12 cellular contexts compared by ENCODE assay signal in genomic region chr4:89661490-89661889, GRCh38.
DNase-seq lines count a peak whose midpoint lies in the region; ATAC-seq and TF ChIP-seq lines count a peak whose summit lies in the region.
"Had no signal": no experiment of that assay in that cellular context is flagged by ENCODE, and none has a peak within 500 bp of the region (broad histone marks: within the 10 kb centered on the region; RNA-seq: fewer than 3 reads in every experiment).

No MANE protein-coding gene starts in this region.

- ATAC-seq in IMR-90 (ENCODE audit: low read depth): peak; percentile 46; the same call in 1 of the 2 replicates
- no peak for ATAC-seq in HG03108 (IDR thresholded peaks at IDR 0.05; ENCODE audit: unreplicated experiment)
- ATAC-seq: activated T-cell treated with anti-CD3 and anti-CD28 coated beads, Interleukin-2, amount 50 U/mL, for 72 hours; Panc1 had no signal

- H2BK120ac ChIP-seq in IMR-90 (ENCODE audit: low read depth, low read length): no peak overlapping the region

- H4K8ac ChIP-seq in IMR-90 (ENCODE audit: low read depth in 2 of 2, low read length in 2 of 2): no peak overlapping the region

- no peaks in the 10 kb centered on the region for H3K9me1 ChIP-seq in IMR-90 (ENCODE audit: insufficient read depth, low read length)

- H3K79me1 ChIP-seq in IMR-90 (ENCODE audit: low read depth in 1 of 2, low read length in 2 of 2): no peaks in the 10 kb centered on the region

- no peak overlapping the region for H3K56ac ChIP-seq in IMR-90 (ENCODE audit: extremely low read depth, insufficient read depth, low read length)

- no peak overlapping the region for H3K23ac ChIP-seq in IMR-90 (ENCODE audit: low read depth, low read length)

- H4K91ac ChIP-seq in IMR-90 (ENCODE audit: insufficient read depth, low read depth, low read length): no peak overlapping the region

- no peak overlapping the region for H2BK5ac ChIP-seq in IMR-90 (ENCODE audit: low read depth, low read length, poor library complexity, severe bottlenecking)

- H2BK15ac ChIP-seq in IMR-90 (ENCODE audit: low read depth, low read length): no peak overlapping the region

- H3K36me3 ChIP-seq in IMR-90 (ENCODE audit: control insufficient read depth, insufficient read depth, low read length): no peaks in the 10 kb centered on the region

- no peaks in the 10 kb centered on the region for H4K20me1 ChIP-seq in IMR-90 (ENCODE audit: insufficient read depth, low read length)

- intact Hi-C loops in IMR-90 (cut with micrococcal nuclease): no loop called here

- no peak overlapping the region for H2AK5ac ChIP-seq in IMR-90 (ENCODE audit: low read depth, low read length)

- H2AFZ ChIP-seq in IMR-90 (replicated peaks; ENCODE audit: low read length, poor library complexity): no peak overlapping the region

- TF ChIP-seq POLR2A in IMR-90 (IDR thresholded peaks at IDR 0.05; ENCODE audit: low read depth, low read length): no peak

- no peak overlapping the region for H3K18ac ChIP-seq in IMR-90 (ENCODE audit: low read depth, low read length)

- H2BK20ac ChIP-seq in IMR-90 (ENCODE audit: low read depth, low read length): no peak overlapping the region

- no peaks in the 10 kb centered on the region for H3K9me3 ChIP-seq in IMR-90 (ENCODE audit: control insufficient read depth, insufficient read depth, low read length)

- BruUV-seq in IMR-90 (replicated peaks; lab: Mats Ljungman, UMichigan): no TSS peak

- no peak for TF ChIP-seq RAD21 in IMR-90 (IDR thresholded peaks at IDR 0.05; ENCODE audit: low read length)

- no peak overlapping the region; the same call in 1 of the 2 replicates for H3K4me2 ChIP-seq in IMR-90 (ENCODE audit: low read depth, low read length)

- no peak for TF ChIP-seq CTCF in AG09319 (IDR thresholded peaks at IDR 0.05; ENCODE audit: low read depth, low read length)
- TF ChIP-seq CTCF in IMR-90 (conservative IDR thresholded peaks at IDR 0.05; ENCODE audit: low read depth, low read length): no peak
- no peak for TF ChIP-seq CTCF in astrocyte of the cerebellum (IDR thresholded peaks at IDR 0.05; ENCODE audit: low read depth, low read length, missing control alignments)

- dilution Hi-C loops in IMR-90 (cut with HindIII; ENCODE audit: low sequenced_read_pairs, unreplicated experiment): no loop called here

- H4K5ac ChIP-seq in IMR-90 (ENCODE audit: low read depth, low read length): no peak overlapping the region

- peaks cover 2% of the 10 kb centered on the region; the same call in 1 of the 2 replicates for H3K27me3 ChIP-seq in IMR-90 (ENCODE audit: control insufficient read depth, insufficient read depth, low read length)

- DNase-seq in AG09319 (ENCODE audit: extremely low read depth, low read depth) (peak; percentile 8), IMR-90 (peak; percentile 38), astrocyte of the cerebellum (ENCODE audit: low read depth) (peak; percentile 20), iris pigment epithelial cell (ENCODE audit: low read depth) (peak; percentile 80), mesenteric fat pad (ENCODE audit: low spot score) (no peak), NCI-H345 (lab: John Stamatoyannopoulos, UW) (no peak)
- DNase-seq in activated CD4-positive, alpha-beta T cell treated with anti-CD3 and anti-CD28 coated beads, Interleukin-2, amount 50 U/mL, for 4 hours: no peak
- DNase-seq: activated CD4-positive, CD25-positive, alpha-beta regulatory T cell; activated T-cell treated with anti-CD3 and anti-CD28 coated beads, Interleukin-2, amount 50 U/mL, for 72 hours; NCI-H2081 had no signal

- WGBS in IMR-90 (ENCODE audit: extremely low coverage in 2 of 2, insufficient read length in 1 of 2), 2 experiments: 0% methylated on average over 1 of the region's 1 CpG; no CpG with 5 or more reads in 1 of the 2 experiments

- H3K4ac ChIP-seq in IMR-90 (ENCODE audit: low read depth, low read length): no peak overlapping the region

- H3K4me3 ChIP-seq in IMR-90 (ENCODE audit: insufficient read depth, low read depth, low read length) (no peak overlapping the region), astrocyte of the cerebellum (ENCODE audit: low read depth, low read length) (no peak overlapping the region)

- POLR2A ChIA-PET in IMR-90 (lab: Charles Lee; ENCODE audit: unreplicated experiment): no interaction called here

- no peak overlapping the region for H3K14ac ChIP-seq in IMR-90 (replicated peaks; ENCODE audit: low read depth, low read length)

- H2AK9ac ChIP-seq in IMR-90 (replicated peaks; ENCODE audit: low read depth, low read length, poor library complexity): no peak overlapping the region

- CTCF ChIA-PET in IMR-90 (lab: Yijun Ruan, JAX): interaction anchor here (1.1 kb wide), 1 partner anchor 207 kb away, joined by 3 read pairs; no protein-coding TSS in a partner anchor

- no peak overlapping the region for H3K9ac ChIP-seq in IMR-90 (ENCODE audit: low read depth, low read length)

- in situ Hi-C loops in IMR-90 (cut with MboI; ENCODE audit: low sequenced_read_pairs): loop anchor here (10.0 kb wide), 1 partner anchor 213 kb away; no protein-coding TSS in a partner anchor
- in situ Hi-C loops in astrocyte of the cerebellum (cut with HindIII; ENCODE audit: low sequenced_read_pairs): loop anchor here (25.0 kb wide), 1 partner anchor 201 kb away; no protein-coding TSS in a partner anchor

- H3K4me1 ChIP-seq in IMR-90 (ENCODE audit: control insufficient read depth, insufficient read depth, low read length): no peaks in the 10 kb centered on the region; the same call in 1 of the 2 replicates

- no peak overlapping the region for H3K27ac ChIP-seq in IMR-90 (ENCODE audit: insufficient read depth, low read length)

TF ChIP-seq in IMR-90, 13 proteins besides CTCF, POLR2A, EP300 and RAD21:
- TF ChIP-seq MAZ (IDR thresholded peaks at IDR 0.05; ENCODE audit: borderline replicate concordance, low read depth, low read length) (no peak), USF2 (IDR thresholded peaks at IDR 0.05; ENCODE audit: low read depth, low read length) (no peak), BHLHE40 (IDR thresholded peaks at IDR 0.05; ENCODE audit: low read depth, low read length) (no peak), SMC3 (IDR thresholded peaks at IDR 0.05; ENCODE audit: low read depth, low read length) (no peak), RFX5 (IDR thresholded peaks at IDR 0.05; ENCODE audit: low read depth, low read length) (no peak), ELK1 (IDR thresholded peaks at IDR 0.05; ENCODE audit: borderline replicate concordance, low read depth, low read length) (no peak), CHD1 (IDR thresholded peaks at IDR 0.05; ENCODE audit: low read depth, low read length) (no peak), RCOR1 (IDR thresholded peaks at IDR 0.05; ENCODE audit: insufficient replicate concordance, low read length) (no peak), CEBPB (IDR thresholded peaks at IDR 0.05; ENCODE audit: low read depth, low read length) (no peak), FOS (IDR thresholded peaks at IDR 0.05; ENCODE audit: low read depth, low read length) (no peak), MXI1 (IDR thresholded peaks at IDR 0.05; ENCODE audit: borderline replicate concordance, low read depth, low read length) (no peak), MAFK (IDR thresholded peaks at IDR 0.05; ENCODE audit: low read depth, low read length) (no peak)

Comparison
In these comparisons a context has a peak if more than half of its experiments do, and no peak if none do; other contexts are left out.
1. DNase-seq: peak in AG09319 (single experiment), IMR-90 (single experiment), astrocyte of the cerebellum (single experiment) and iris pigment epithelial cell (single experiment); none in activated CD4-positive, alpha-beta T cell treated with anti-CD3 and anti-CD28 coated beads, Interleukin-2, amount 50 U/mL, for 4 hours (0 of 2), mesenteric fat pad (single experiment) and NCI-H345 (single experiment).